ENCODE assay signal across 20 cellular contexts in the genomic region with DNA sequence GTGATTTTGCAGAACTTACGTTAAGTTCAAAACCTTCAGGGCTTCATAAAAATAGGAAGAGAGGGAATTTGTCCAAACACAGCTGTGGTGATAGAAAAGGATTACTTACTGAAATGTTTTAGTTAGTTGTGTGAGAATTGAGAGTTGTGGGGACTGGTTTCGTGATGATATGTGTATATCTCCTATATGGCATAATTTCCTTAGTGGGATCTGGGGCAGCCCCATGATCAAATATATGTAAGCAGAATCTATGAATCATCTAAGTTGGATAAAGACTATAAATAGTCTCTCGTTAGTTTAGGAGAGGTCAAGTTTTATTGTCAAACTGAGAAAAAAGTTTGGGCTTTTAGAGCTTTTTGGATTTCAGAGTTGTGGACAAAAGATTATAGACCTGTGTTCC.
"Had no signal": no experiment of that assay in that cellular context is flagged by ENCODE, and none has a peak within 500 bp of the region (broad histone marks: within the 10 kb centered on the region; RNA-seq: fewer than 3 reads in every experiment).

No MANE protein-coding gene starts in this region.

- H3K27me3 ChIP-seq: body of pancreas, hepatocyte, tibial nerve had no signal

- H3K27ac ChIP-seq: hepatocyte, tibial nerve had no signal

- H3K27me3 Mint-ChIP-seq: progenitor cell of endocrine pancreas had no signal

- DNase-seq: activated gamma-delta T cell; activated T-cell treated with anti-CD3 and anti-CD28 coated beads, Interleukin-2, amount 50 U/mL, for 4 hours; anterior cingulate cortex; body of pancreas; central memory CD4-positive, alpha-beta T cell; dermis blood vessel endothelial cell; effector CD8-positive, alpha-beta T cell; foreskin melanocyte; immature natural killer cell; left ventricle myocardium inferior; natural killer cell; stimulated activated CD4-positive, alpha-beta T cell treated with anti-CD3 and anti-CD28 coated beads, Interleukin-4, amount 100 ng/mL, for 24 hours; stimulated activated naive CD4-positive, alpha-beta T cell treated with Interleukin-2 at 50 U/mL for 16 hours; T1000 had no signal

- H3K4me1 Mint-ChIP-seq: immature natural killer cell, mesothelial cell of epicardium, WTC11 had no signal

- H3K9me3 Mint-ChIP-seq: activated T-cell treated with anti-CD3 and anti-CD28 coated beads, Interleukin-2, amount 50 U/mL, for 4 hours; immature natural killer cell; natural killer cell; T-helper 1 cell treated with Interleukin-12 subunit alpha and Interleukin-12 subunit beta and Interleukin-4 antibody, amounts not matched to agents 30 μg/mL and 1 μg/mL, for 36 hours; WTC11 had no signal

- H3K4me3 ChIP-seq: body of pancreas, hepatocyte, left ventricle myocardium inferior, tibial nerve had no signal

- H3K9me3 ChIP-seq: body of pancreas, left ventricle myocardium inferior, tibial nerve had no signal

- H3K4me3 Mint-ChIP-seq: activated T-cell treated with anti-CD3 and anti-CD28 coated beads, Interleukin-2, amount 50 U/mL, for 4 hours; immature natural killer cell; mesothelial cell of epicardium; natural killer cell; T-helper 1 cell treated with Interleukin-12 subunit alpha and Interleukin-12 subunit beta and Interleukin-4 antibody, amounts not matched to agents 30 μg/mL and 1 μg/mL, for 36 hours; WTC11 had no signal

- H3K27ac Mint-ChIP-seq: immature natural killer cell; mesothelial cell of epicardium; natural killer cell; progenitor cell of endocrine pancreas; T-helper 1 cell treated with Interleukin-12 subunit alpha and Interleukin-12 subunit beta and Interleukin-4 antibody, amounts not matched to agents 30 μg/mL and 1 μg/mL, for 36 hours; WTC11 had no signal

- ATAC-seq: activated T-cell treated with anti-CD3 and anti-CD28 coated beads, Interleukin-2, amount 50 U/mL, for 4 hours; body of pancreas; natural killer cell; WTC11 had no signal
